Comparison of ENCODE assay signal across 13 cellular contexts in the genomic region with DNA sequence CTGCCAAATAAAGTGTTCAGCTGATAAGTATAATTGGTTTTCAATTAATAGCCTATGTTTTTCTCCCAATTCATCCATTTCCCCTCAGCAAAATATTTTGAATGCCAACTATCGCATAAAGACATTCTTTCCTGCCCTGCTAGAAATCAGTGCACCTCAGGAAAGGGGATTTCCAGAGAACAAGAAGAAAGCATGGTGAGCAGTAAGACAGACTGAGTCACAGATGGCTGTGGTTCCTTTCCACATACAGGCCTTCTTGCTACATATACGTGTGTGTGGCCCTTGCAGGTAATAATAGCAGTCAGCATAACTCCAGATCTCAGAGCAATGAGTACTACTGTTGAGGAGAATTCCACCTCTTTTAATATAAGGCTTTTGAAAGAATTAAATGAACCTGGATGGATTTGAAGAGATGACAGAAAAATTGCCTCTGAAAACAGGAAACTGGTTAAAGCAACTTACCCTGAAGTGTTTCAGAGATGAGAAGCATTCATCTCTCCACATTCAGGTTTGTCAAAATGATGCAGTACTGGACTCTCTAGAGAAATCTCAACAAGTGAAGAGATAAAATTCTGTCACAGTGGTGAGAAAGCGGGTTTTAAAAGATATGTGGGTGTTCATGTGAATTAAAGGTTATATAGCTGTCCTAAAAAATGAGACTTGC. TPM values are rescaled to one million over a fixed set of nuclear protein-coding genes. Genes with fewer than 3 reads are reported as not detected.
A peak's percentile ranks its signal among the peaks of the same experiment; 100 is the strongest.
DNase-seq lines count a peak whose midpoint lies in the region; ATAC-seq and TF ChIP-seq lines count a peak whose summit lies in the region.
"Had no signal": no experiment of that assay in that cellular context is flagged by ENCODE, and none has a peak within 500 bp of the region (broad histone marks: within the 10 kb centered on the region; RNA-seq: fewer than 3 reads in every experiment).

No MANE protein-coding gene starts in this region.

- no peak for TF ChIP-seq EP300 in stomach (IDR thresholded peaks at IDR 0.05)

- H3K4me1 ChIP-seq in ACC112 (ENCODE audit: control insufficient read depth, insufficient read depth, low read length, unreplicated experiment) (peaks cover 20% of the 10 kb centered on the region), ascending aorta (peaks cover 4 to 46% of the 10 kb centered on the region in 2 donors), hepatocyte (ENCODE audit: insufficient read depth) (peaks cover 53% of the 10 kb centered on the region), stomach (peaks cover 0 to 58% (median 24%) of the 10 kb centered on the region in 4 donors)

- no peaks in the 10 kb centered on the region for H3K9me2 ChIP-seq in hepatocyte (replicated peaks; ENCODE audit: insufficient read depth)

- H3K4me2 ChIP-seq in hepatocyte: peak overlapping the region; percentile 21

- H2AFZ ChIP-seq in ACC112 (ENCODE audit: low read length, unreplicated experiment) (no peak overlapping the region), hepatocyte (no peak overlapping the region)

- H3K27me3 ChIP-seq in ACC112 (ENCODE audit: insufficient read depth, low read length) (no peaks in the 10 kb centered on the region), ascending aorta (no peaks in the 10 kb centered on the region), hepatocyte (no peaks in the 10 kb centered on the region), stomach (no peaks in the 10 kb centered on the region)

- TF ChIP-seq CTCF in ascending aorta (IDR thresholded peaks at IDR 0.05) (no peak), hepatocyte (IDR thresholded peaks at IDR 0.05; ENCODE audit: poor library complexity) (no peak), stomach (IDR thresholded peaks at IDR 0.05) (no peak)

- intact Hi-C loops in ascending aorta (cut with DNase I) (no loop called here), stomach (cut with DNase I; ENCODE audit: low total_unique reads) (no loop called here)

- 64% methylated on average over 3 of the region's 3 CpGs for WGBS in hepatocyte (ENCODE audit: low lambda C conversion rate, missing lambda C conversion rate)
- 56 to 77% (median 71%) methylated on average over 3 of the region's 3 CpGs for WGBS in stomach, 5 donors

- no peaks in the 10 kb centered on the region for H3K36me3 ChIP-seq in ACC112 (ENCODE audit: insufficient read depth, low read length)
- peaks cover 4 to 14% of the 10 kb centered on the region in 2 donors for H3K36me3 ChIP-seq in ascending aorta
- no peaks in the 10 kb centered on the region for H3K36me3 ChIP-seq in hepatocyte (replicated peaks; ENCODE audit: insufficient read depth, low read depth)
- H3K36me3 ChIP-seq in stomach: peaks cover 0 to 6% (median 0%) of the 10 kb centered on the region in 4 donors
- H3K36me3 ChIP-seq: spleen had no signal

- H3K9me3 ChIP-seq in ascending aorta (no peaks in the 10 kb centered on the region), hepatocyte (ENCODE audit: low read depth) (no peaks in the 10 kb centered on the region), stomach (no peaks in the 10 kb centered on the region)
- H3K9me3 ChIP-seq: spleen had no signal

- ATAC-seq in HG02884 (IDR thresholded peaks at IDR 0.05; ENCODE audit: unreplicated experiment) (peak; percentile 45), HG02642 (IDR thresholded peaks at IDR 0.05; ENCODE audit: poor library complexity, unreplicated experiment) (no peak)
- ATAC-seq: stimulated activated memory B cell treated with anti-CD40 and anti-IgM and Interleukin-4, amounts not matched to agents 10 μg/mL and 1 μg/mL and 100 μg/mL, for 72 hours had no signal

- DNase-seq in ascending aorta (ENCODE audit: low spot score in 2 of 2) (no peak), hepatocyte (ENCODE audit: low spot score) (peak; percentile 36), midbrain (lab: John Stamatoyannopoulos, UW) (no peak), occipital lobe (lab: John Stamatoyannopoulos, UW) (no peak), stomach (no peak)
- DNase-seq: activated CD8-positive, alpha-beta memory T cell treated with anti-CD3 and anti-CD28 coated beads, Interleukin-2, amount 50 U/mL, for 48 hours; NCI-H2029; spleen had no signal

- TF ChIP-seq POLR2A in stomach (IDR thresholded peaks at IDR 0.05): no peak

- H4K20me1 ChIP-seq in hepatocyte (ENCODE audit: insufficient read depth, poor library complexity, severe bottlenecking): no peaks in the 10 kb centered on the region

- no peak overlapping the region for H3K4me3 ChIP-seq in ACC112 (ENCODE audit: low read depth, low read length)
- no peak overlapping the region for H3K4me3 ChIP-seq in ascending aorta
- no peak overlapping the region for H3K4me3 ChIP-seq in hepatocyte
- H3K4me3 ChIP-seq in stomach: no peak overlapping the region
- H3K4me3 ChIP-seq: lung, spleen had no signal

- H3K79me2 ChIP-seq in ACC112 (ENCODE audit: control insufficient read depth, insufficient read depth, low read length, unreplicated experiment): no peaks in the 10 kb centered on the region
- peaks cover 93% of the 10 kb centered on the region for H3K79me2 ChIP-seq in hepatocyte

- H3K27ac ChIP-seq in ACC112 (ENCODE audit: low read depth, low read length): peak overlapping the region; percentile 1; the same call in 1 of the 2 replicates
- peak overlapping the region; percentile 69 to 74 for H3K27ac ChIP-seq in ascending aorta
- peak overlapping the region; percentile 90 for H3K27ac ChIP-seq in hepatocyte
- peak overlapping the region in 2 of 5 donors; percentile 9 to 21 for H3K27ac ChIP-seq in stomach
- H3K27ac ChIP-seq: spleen had no signal

RNA-seq across cellular contexts. Expression of a gene that starts 13.6 kb away (rescaled TPM):
- 69.7 TPM for total RNA-seq in ascending aorta
- 88.8 and 89.8 TPM in 2 replicates for total RNA-seq in hepatocyte
- polyA plus RNA-seq in hepatocyte: 27.2 and 30.9 TPM in 2 replicates
- total RNA-seq in occipital lobe: 10.3 TPM
- 100 to 1,000 TPM in 1 of 5 donors, 10 to 100 TPM in 3, 1 to 10 TPM in 1; 4.3 to 128 (median 20.1) TPM for total RNA-seq in stomach
- 10 to 100 TPM in 1 of 3 donors, 1 to 10 TPM in 2; 2.4 to 12.4 (median 8.9) TPM for polyA plus RNA-seq in stomach

RNA-seq across cellular contexts. Expression of a gene that starts 51.1 kb away (rescaled TPM):
- total RNA-seq in ascending aorta (4.0 TPM), hepatocyte (58.9 and 68.5 TPM in 2 replicates), occipital lobe (3.0 TPM), stomach (10 to 100 TPM in 2 of 5 donors, 1 to 10 TPM in 2, not detected in 1; 2.2 to 58.2 (median 22.2) TPM)
- polyA plus RNA-seq in hepatocyte (17.5 and 18.4 TPM in 2 replicates), stomach (1 to 10 TPM; 2.0 to 2.8 (median 2.3) TPM)
